22 cellular contexts compared by ENCODE assay signal in genomic region chr3:111077384-111077783, GRCh38. TPM values are rescaled to one million over a fixed set of nuclear protein-coding genes. Genes with fewer than 3 reads are reported as not detected.
DNase-seq lines count a peak whose midpoint lies in the region; ATAC-seq, FAIRE-seq and TF ChIP-seq lines count a peak whose summit lies in the region.
"Had no signal": no experiment of that assay in that cellular context is flagged by ENCODE, and none has a peak within 500 bp of the region (broad histone marks: within the 10 kb centered on the region; RNA-seq: fewer than 3 reads in every experiment).

No MANE protein-coding gene starts in this region.

- peaks cover 6% of the 10 kb centered on the region for H3K4me1 Mint-ChIP-seq in Calu3 (ENCODE audit: low read depth, unreplicated experiment)
- peaks cover 60% of the 10 kb centered on the region for H3K4me1 Mint-ChIP-seq in osteocyte (ENCODE audit: unreplicated experiment)

- H3K36me3 Mint-ChIP-seq in Calu3 (ENCODE audit: insufficient read depth, unreplicated experiment) (peaks cover 34% of the 10 kb centered on the region), osteocyte (ENCODE audit: unreplicated experiment) (no peaks in the 10 kb centered on the region)
- H3K36me3 Mint-ChIP-seq: CD4-positive, CD25-positive, alpha-beta regulatory T cell had no signal

- BruUV-seq in Calu3 (replicated peaks; lab: Mats Ljungman, UMichigan), result no TSS peak

- ATAC-seq in left lobe of liver, result peak; percentile 52
- ATAC-seq in HG03196 (IDR thresholded peaks at IDR 0.05; ENCODE audit: unreplicated experiment), result no peak
- ATAC-seq: GM12878 had no signal

- H3K9me3 Mint-ChIP-seq in Calu3 (ENCODE audit: low read depth, unreplicated experiment), result no peaks in the 10 kb centered on the region
- no peaks in the 10 kb centered on the region for H3K9me3 Mint-ChIP-seq in osteocyte (ENCODE audit: unreplicated experiment)

- DNase-seq in Calu3 (no peak), HuH-7 (ENCODE audit: low spot score) (peak; percentile 32), left lobe of liver (ENCODE audit: low spot score) (no peak), osteocyte (ENCODE audit: extremely low spot score, unreplicated experiment) (no peak), mesenteric fat pad (ENCODE audit: low spot score) (no peak), GM12891 (ENCODE audit: insufficient read length, low spot score) (no peak), ecto neural progenitor cell (ENCODE audit: low spot score) (no peak)
- DNase-seq: CD4-positive, CD25-positive, alpha-beta regulatory T cell; EL; H7; NCI-H1092; NCI-H1417 treated with DMSO at 0.1 percent for 48 hours; NCI-H1694 treated with DMSO at 0.1 percent for 48 hours; NCI-H2081; NCI-H2227 treated with DMSO at 0.1 percent for 48 hours; NCI-H526 treated with DMSO at 0.1 percent for 48 hours; RPMI8226; SHP77 had no signal

- H3K27ac Mint-ChIP-seq in Calu3 (ENCODE audit: unreplicated experiment), result peak overlapping the region; percentile 66
- H3K27ac Mint-ChIP-seq in osteocyte (ENCODE audit: unreplicated experiment), result peak overlapping the region; percentile 57
- H3K27ac Mint-ChIP-seq: CD4-positive, CD25-positive, alpha-beta regulatory T cell had no signal

- H3K4me3 Mint-ChIP-seq in Calu3 (ENCODE audit: low read depth, unreplicated experiment) (peak overlapping the region; percentile 51), osteocyte (ENCODE audit: unreplicated experiment) (no peak overlapping the region)

- TF ChIP-seq POLR2A in GM12891 (IDR thresholded peaks at IDR 0.05; ENCODE audit: low read depth, low read length), result no peak

- H3K27me3 Mint-ChIP-seq in Calu3 (ENCODE audit: unreplicated experiment) (no peaks in the 10 kb centered on the region), osteocyte (ENCODE audit: unreplicated experiment) (no peaks in the 10 kb centered on the region)

- CTCF ChIA-PET in Calu3 (lab: Charles Lee), result interaction anchor here (1.0 kb wide), 1 partner anchor 10 kb away, joined by 5 read pairs; no protein-coding TSS in a partner anchor

- intact Hi-C loops in Calu3 (cut with micrococcal nuclease; ENCODE audit: unreplicated experiment), result loop anchor here (5.0 to 10.0 kb wide), 7 partner anchors 265 to 1545 kb away; no protein-coding TSS in a partner anchor

- TF ChIP-seq CTCF in Calu3 (IDR thresholded peaks at IDR 0.05; ENCODE audit: unreplicated experiment) (no peak), osteocyte (IDR thresholded peaks at IDR 0.05) (no peak)

- FAIRE-seq in GM12891 (lab: Jason Lieb, UNC), result no peak
- FAIRE-seq: A204.1, GM12878, GM19239 had no signal

TF ChIP-seq in GM12891, 5 proteins besides CTCF, POLR2A, EP300 and RAD21:
- TF ChIP-seq PAX5 (IDR thresholded peaks at IDR 0.05; ENCODE audit: insufficient read depth, low read length, severe bottlenecking), result no peak
- TF ChIP-seq TAF1 (IDR thresholded peaks at IDR 0.05; ENCODE audit: low read depth, low read length), result no peak
- no peak for TF ChIP-seq POLR2AphosphoS5 (IDR thresholded peaks at IDR 0.05; ENCODE audit: low read depth, low read length)
- no peak for TF ChIP-seq SPI1 (IDR thresholded peaks at IDR 0.05; ENCODE audit: low read depth, low read length)
- TF ChIP-seq POU2F2 (IDR thresholded peaks at IDR 0.05; ENCODE audit: low read depth, low read length), result no peak

RNA-seq across cellular contexts. Expression of gene NECTIN3, which starts 5.8 kb away (rescaled TPM):
- total RNA-seq in Calu3 (2022) (110 and 128 TPM in 2 replicates), left lobe of liver (25.2 TPM), osteocyte (70.8 and 75.5 TPM in 2 replicates), mesenteric fat pad (19.8 TPM)
- polyA plus RNA-seq in GM12891 (2012; ENCODE audit: low read depth, missing spikeins), result not detected
- polyA plus RNA-seq: GM12878 had no signal
